ENCODE assay signal across 9 cellular contexts in the genomic region with DNA sequence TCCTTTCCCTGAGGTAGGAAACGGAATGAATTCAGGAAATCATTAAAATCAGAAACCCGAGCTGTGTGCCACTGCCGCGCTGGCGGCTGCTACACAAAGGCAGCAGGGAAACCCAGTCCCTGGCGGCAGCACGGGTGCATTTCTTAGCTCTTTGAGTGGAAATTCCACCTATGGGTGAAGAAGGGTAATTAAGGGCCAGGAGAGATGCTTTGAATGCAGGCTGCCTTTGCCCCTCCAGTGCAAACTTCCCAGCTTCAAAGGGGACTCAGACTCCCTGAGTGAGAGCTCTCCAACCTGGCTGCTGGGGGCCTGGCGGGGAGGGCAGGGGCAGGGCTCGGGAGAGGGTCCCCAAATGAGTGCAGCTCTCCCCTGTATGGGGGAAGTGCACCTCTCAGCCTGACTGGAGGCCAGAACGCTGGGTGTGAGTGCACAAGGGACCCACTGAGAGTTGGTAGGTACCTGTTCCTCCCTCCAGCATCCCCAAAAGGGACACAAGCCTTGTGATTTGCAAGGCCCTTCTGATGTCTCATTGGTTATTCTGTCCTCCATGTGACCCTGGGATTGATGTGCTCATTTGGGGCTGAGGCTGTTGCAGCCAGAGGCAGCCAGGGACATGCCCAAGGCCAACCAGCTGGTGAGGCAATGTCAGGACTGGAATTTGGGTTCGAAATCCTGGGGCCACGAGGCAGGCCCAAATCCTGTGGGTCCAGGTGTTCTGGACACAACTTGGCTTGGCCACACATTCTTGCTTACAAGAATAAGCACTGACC. TPM values are rescaled to one million over a fixed set of nuclear protein-coding genes. Genes with fewer than 3 reads are reported as not detected.
DNase-seq lines count a peak whose midpoint lies in the region; ATAC-seq, FAIRE-seq and TF ChIP-seq lines count a peak whose summit lies in the region.
"Had no signal": no experiment of that assay in that cellular context is flagged by ENCODE, and none has a peak within 500 bp of the region (broad histone marks: within the 10 kb centered on the region; RNA-seq: fewer than 3 reads in every experiment).

No MANE protein-coding gene starts in this region.

- H3K4me3 Mint-ChIP-seq in GM23338: no peak overlapping the region

- no peak overlapping the region for H3K27ac Mint-ChIP-seq in GM23338

- intact Hi-C loops in right lobe of liver (cut with DNase I): loop anchor here in 1 of 2 donors (10.0 kb wide), 1 partner anchor 68 kb away; no protein-coding TSS in a partner anchor

- in situ Hi-C loops in GM13976 (cut with MboI; ENCODE audit: low sequenced_read_pairs, unreplicated experiment): no loop called here

- ATAC-seq in GM23338 (peak; percentile 65), right lobe of liver (peak in 1 of 4 donors; percentile 8), GM18517 (IDR thresholded peaks at IDR 0.05; ENCODE audit: unreplicated experiment) (no peak), GM21381 (IDR thresholded peaks at IDR 0.05; ENCODE audit: unreplicated experiment) (no peak)

- TF ChIP-seq POLR2A in right lobe of liver (IDR thresholded peaks at IDR 0.05): no peak

- H3K9me3 ChIP-seq in WERI-Rb-1 (ENCODE audit: severe bottlenecking) (no peaks in the 10 kb centered on the region), right lobe of liver (no peaks in the 10 kb centered on the region)
- H3K9me3 ChIP-seq: breast epithelium had no signal

- no peaks in the 10 kb centered on the region for H3F3A ChIP-seq in GM23338 (replicated peaks; ENCODE audit: low read depth)

- no peaks in the 10 kb centered on the region for H3K9me3 Mint-ChIP-seq in GM23338

- H2AFZ ChIP-seq in GM23338: peak overlapping the region; percentile 75; the same call in 1 of the 2 replicates

- H3K27me3 Mint-ChIP-seq in GM23338 (ENCODE audit: insufficient read depth, low read depth, poor library complexity): peaks cover 16% of the 10 kb centered on the region

- H3K27ac ChIP-seq in GM23338 (ENCODE audit: low read depth) (no peak overlapping the region), WERI-Rb-1 (no peak overlapping the region), right lobe of liver (no peak overlapping the region)
- H3K27ac ChIP-seq: breast epithelium had no signal

- H3K9me2 ChIP-seq in GM23338 (ENCODE audit: insufficient read depth): no peaks in the 10 kb centered on the region

- H3K4me2 ChIP-seq in GM23338: no peak overlapping the region

- FAIRE-seq in GM19239 (lab: Jason Lieb, UNC): no peak

- H3K4me1 ChIP-seq in GM23338 (ENCODE audit: insufficient read depth) (peaks cover 24% of the 10 kb centered on the region), right lobe of liver (peaks cover 0 to 12% (median 0%) of the 10 kb centered on the region in 4 donors)
- H3K4me1 ChIP-seq: breast epithelium had no signal

- H3K4me1 Mint-ChIP-seq in GM23338: peaks cover 52% of the 10 kb centered on the region

- DNase-seq in D341Med (ENCODE audit: low spot score) (peak; percentile 43), GM23338 (ENCODE audit: low spot score) (peak; percentile 76), WERI-Rb-1 (no peak), right lobe of liver (peak; percentile 15 to 40 (median 33)), GM19239 (ENCODE audit: insufficient read length, low spot score) (no peak), GM13976 (ENCODE audit: low spot score) (no peak)

- 39% methylated on average over 5 of the region's 12 CpGs for WGBS in right lobe of liver (ENCODE audit: insufficient coverage, low coverage, low lambda C conversion rate, missing lambda C conversion rate)

- no peaks in the 10 kb centered on the region for H3K27me3 ChIP-seq in GM23338 (ENCODE audit: insufficient read depth)
- H3K27me3 ChIP-seq in WERI-Rb-1 (ENCODE audit: insufficient read depth, low read depth, severe bottlenecking): no peaks in the 10 kb centered on the region
- H3K27me3 ChIP-seq in right lobe of liver: no peaks in the 10 kb centered on the region
- H3K27me3 ChIP-seq: breast epithelium had no signal

- peak; percentile 14 to 50; a peak in 3 of 4 replicates for TF ChIP-seq CTCF in GM23338 (conservative IDR thresholded peaks at IDR 0.05; ENCODE audit: low read depth in 2 of 2)
- TF ChIP-seq CTCF in WERI-Rb-1 (IDR thresholded peaks at IDR 0.05; ENCODE audit: low read depth, low read length): 0 out of 2 replicates have a peak, but pooled peaks have one; percentile 1
- TF ChIP-seq CTCF in right lobe of liver (IDR thresholded peaks at IDR 0.05): no peak
- no peak for TF ChIP-seq CTCF in GM13976 (IDR thresholded peaks at IDR 0.05; ENCODE audit: borderline replicate concordance, control extremely low read depth, extremely low read depth, insufficient read depth, missing control alignments)

- no peaks in the 10 kb centered on the region for H3K79me2 ChIP-seq in GM23338 (replicated peaks; ENCODE audit: insufficient read depth)

- H3K36me3 ChIP-seq in GM23338 (ENCODE audit: insufficient read depth): no peaks in the 10 kb centered on the region
- no peaks in the 10 kb centered on the region for H3K36me3 ChIP-seq in WERI-Rb-1
- H3K36me3 ChIP-seq in right lobe of liver: no peaks in the 10 kb centered on the region
- H3K36me3 ChIP-seq: breast epithelium had no signal

- H4K20me1 ChIP-seq in GM23338 (replicated peaks; ENCODE audit: insufficient read depth): no peaks in the 10 kb centered on the region

- H3K36me3 Mint-ChIP-seq in GM23338 (ENCODE audit: low read depth): no peaks in the 10 kb centered on the region

- H3K4me3 ChIP-seq in GM23338 (no peak overlapping the region), WERI-Rb-1 (ENCODE audit: low read depth, low read length) (no peak overlapping the region), right lobe of liver (no peak overlapping the region)
- H3K4me3 ChIP-seq: breast epithelium had no signal

TF ChIP-seq in GM23338, 12 proteins besides CTCF, POLR2A, EP300 and RAD21 (continues in another document):
- TF ChIP-seq STAT1 (IDR thresholded peaks at IDR 0.05; ENCODE audit: unreplicated experiment) (no peak), NANOG (IDR thresholded peaks at IDR 0.05; ENCODE audit: borderline replicate concordance) (no peak), EZH2phosphoT487 (IDR thresholded peaks at IDR 0.05; ENCODE audit: unreplicated experiment) (no peak), POLR2AphosphoS5 (IDR thresholded peaks at IDR 0.05; ENCODE audit: low read depth) (no peak)
- TF ChIP-seq, protein P1, sequence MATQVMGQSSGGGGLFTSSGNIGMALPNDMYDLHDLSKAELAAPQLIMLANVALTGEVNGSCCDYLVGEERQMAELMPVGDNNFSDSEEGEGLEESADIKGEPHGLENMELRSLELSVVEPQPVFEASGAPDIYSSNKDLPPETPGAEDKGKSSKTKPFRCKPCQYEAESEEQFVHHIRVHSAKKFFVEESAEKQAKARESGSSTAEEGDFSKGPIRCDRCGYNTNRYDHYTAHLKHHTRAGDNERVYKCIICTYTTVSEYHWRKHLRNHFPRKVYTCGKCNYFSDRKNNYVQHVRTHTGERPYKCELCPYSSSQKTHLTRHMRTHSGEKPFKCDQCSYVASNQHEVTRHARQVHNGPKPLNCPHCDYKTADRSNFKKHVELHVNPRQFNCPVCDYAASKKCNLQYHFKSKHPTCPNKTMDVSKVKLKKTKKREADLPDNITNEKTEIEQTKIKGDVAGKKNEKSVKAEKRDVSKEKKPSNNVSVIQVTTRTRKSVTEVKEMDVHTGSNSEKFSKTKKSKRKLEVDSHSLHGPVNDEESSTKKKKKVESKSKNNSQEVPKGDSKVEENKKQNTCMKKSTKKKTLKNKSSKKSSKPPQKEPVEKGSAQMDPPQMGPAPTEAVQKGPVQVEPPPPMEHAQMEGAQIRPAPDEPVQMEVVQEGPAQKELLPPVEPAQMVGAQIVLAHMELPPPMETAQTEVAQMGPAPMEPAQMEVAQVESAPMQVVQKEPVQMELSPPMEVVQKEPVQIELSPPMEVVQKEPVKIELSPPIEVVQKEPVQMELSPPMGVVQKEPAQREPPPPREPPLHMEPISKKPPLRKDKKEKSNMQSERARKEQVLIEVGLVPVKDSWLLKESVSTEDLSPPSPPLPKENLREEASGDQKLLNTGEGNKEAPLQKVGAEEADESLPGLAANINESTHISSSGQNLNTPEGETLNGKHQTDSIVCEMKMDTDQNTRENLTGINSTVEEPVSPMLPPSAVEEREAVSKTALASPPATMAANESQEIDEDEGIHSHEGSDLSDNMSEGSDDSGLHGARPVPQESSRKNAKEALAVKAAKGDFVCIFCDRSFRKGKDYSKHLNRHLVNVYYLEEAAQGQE (IDR thresholded peaks at IDR 0.05; ENCODE audit: unreplicated experiment): no peak

RNA-seq across cellular contexts. Expression of a gene that starts 16.3 kb away (rescaled TPM):
- 25.9 and 30.9 TPM in 2 replicates for total RNA-seq in GM23338 (2014; rRNA removed; shearing (Covaris generic))
- polyA plus RNA-seq in GM23338 (2016; fragmentation: Nextera tagmentation; extraction: Ambion mirVana): 9.2 and 9.4 TPM in 2 replicates
- total RNA-seq in right lobe of liver: 10 to 100 TPM in 5 of 6 experiments, 1 to 10 TPM in 1; 9.9 to 22.8 (median 12.3) TPM

Comparison
In these comparisons a context has a peak if more than half of its experiments do, and no peak if none do; other contexts are left out.
1. DNase-seq: peak in D341Med (single experiment), GM23338 (single experiment) and right lobe of liver (3 of 3); none in WERI-Rb-1 (single experiment), GM19239 (single experiment) and GM13976 (single experiment).
2. CTCF ChIP-seq: peak in GM23338 (2 of 2) and WERI-Rb-1 (single experiment); none in right lobe of liver (0 of 4) and GM13976 (single experiment).